Comparison of ENCODE assay signal across 12 cellular contexts in the genomic region with DNA sequence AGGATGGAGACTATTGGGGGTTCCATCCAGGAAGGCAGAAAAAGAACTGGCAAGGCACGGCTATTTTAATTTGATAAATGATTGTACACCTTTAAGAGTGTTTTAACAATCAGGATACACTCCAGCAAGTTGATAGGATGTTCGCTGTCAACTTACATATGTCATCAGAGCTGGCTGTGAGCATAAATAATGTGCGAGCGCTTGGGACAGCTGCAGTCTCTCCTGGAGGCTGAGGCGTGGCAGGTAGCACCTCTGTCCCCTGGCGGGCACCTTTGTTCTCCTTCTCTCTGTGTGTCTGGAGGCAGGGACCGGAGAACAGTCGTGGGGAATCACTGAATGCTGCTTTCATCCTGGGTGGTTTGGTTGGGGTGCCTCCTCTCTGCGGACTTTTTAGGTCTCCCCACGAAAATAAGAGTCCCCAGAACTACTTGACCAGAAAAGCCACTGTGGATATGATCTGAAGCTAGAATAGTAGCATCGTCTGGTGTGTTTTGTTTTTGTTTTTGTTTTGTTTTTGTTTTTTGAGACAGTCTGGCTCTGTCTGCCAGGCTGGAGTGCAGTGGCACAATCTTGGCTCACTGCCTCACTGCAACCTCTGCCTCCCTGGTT. TPM values are rescaled to one million over a fixed set of nuclear protein-coding genes. Genes with fewer than 3 reads are reported as not detected.
A peak's percentile ranks its signal among the peaks of the same experiment; 100 is the strongest.
DNase-seq lines count a peak whose midpoint lies in the region; ATAC-seq, FAIRE-seq and TF ChIP-seq lines count a peak whose summit lies in the region.
"Had no signal": no experiment of that assay in that cellular context is flagged by ENCODE, and none has a peak within 500 bp of the region (broad histone marks: within the 10 kb centered on the region; RNA-seq: fewer than 3 reads in every experiment).

No MANE protein-coding gene starts in this region.

- no peaks in the 10 kb centered on the region for H3K36me3 Mint-ChIP-seq in nephron (ENCODE audit: low read depth)

- TF ChIP-seq CTCF in A549 (IDR thresholded peaks at IDR 0.05) = no peak
- TF ChIP-seq CTCF in nephron (IDR thresholded peaks at IDR 0.05; ENCODE audit: unreplicated experiment in 3 of 3) = no peak

- 45% methylated on average over 11 of the region's 11 CpGs for WGBS in A549 (ENCODE audit: missing lambda C conversion rate)

- TF ChIP-seq EP300 in A549 (IDR thresholded peaks at IDR 0.05) = no peak

- H3K27me3 Mint-ChIP-seq in nephron (ENCODE audit: low read depth) = peaks cover 11% of the 10 kb centered on the region

- peak overlapping the region in 1 of 2 experiments; percentile 24; a peak in 1 of 6 replicates for H3K27ac ChIP-seq in A549
- H3K27ac ChIP-seq in effector memory CD4-positive, alpha-beta T cell (ENCODE audit: insufficient read depth, low read length, poor library complexity, severe bottlenecking) = no peak overlapping the region
- H3K27ac ChIP-seq: C4-2B had no signal

- FAIRE-seq in A549 (lab: Jason Lieb, UNC) = no peak
- FAIRE-seq: GM12878 had no signal

- H3K4me1 ChIP-seq in A549 (peaks cover 40% of the 10 kb centered on the region), endocrine pancreas (ENCODE audit: control insufficient read depth, insufficient read depth, low read length) (no peaks in the 10 kb centered on the region)
- peaks cover 9% of the 10 kb centered on the region for H3K4me1 ChIP-seq in effector memory CD4-positive, alpha-beta T cell (ENCODE audit: control insufficient read depth, insufficient read depth, low read length, poor library complexity, severe bottlenecking)

- H3K27me3 ChIP-seq in endocrine pancreas (ENCODE audit: control insufficient read depth, insufficient read depth, low read length) = no peaks in the 10 kb centered on the region
- H3K27me3 ChIP-seq in effector memory CD4-positive, alpha-beta T cell (replicated peaks; ENCODE audit: control insufficient read depth, insufficient read depth, low read length, poor library complexity, severe bottlenecking) = peaks cover 58% of the 10 kb centered on the region

- no peak for TF ChIP-seq RAD21 in A549 (conservative IDR thresholded peaks at IDR 0.05 in 1 of 2, IDR thresholded peaks at IDR 0.05 in 1 of 2)

- POLR2A ChIA-PET in A549 (lab: Yijun Ruan, JAX) = interaction anchor here (0.6 to 1.5 kb wide), 5 partner anchors 9 to 84 kb away, joined by 3 to 7 read pairs (median 5); a partner anchor contains a TSS

- no peak for TF ChIP-seq POLR2A in A549 (IDR thresholded peaks at IDR 0.05; ENCODE audit: low read length)

- no peak overlapping the region for H3K4me3 ChIP-seq in A549
- no peak overlapping the region for H3K4me3 ChIP-seq in endocrine pancreas (ENCODE audit: control insufficient read depth, insufficient read depth, low read length)
- H3K4me3 ChIP-seq in effector memory CD4-positive, alpha-beta T cell (ENCODE audit: insufficient read depth, low read depth, low read length, poor library complexity, severe bottlenecking) = no peak overlapping the region
- H3K4me3 ChIP-seq: GM12878 had no signal

- peak overlapping the region; percentile 0; the same call in 1 of the 3 replicates for H3K4me2 ChIP-seq in A549

- H3K9me3 Mint-ChIP-seq in nephron = no peaks in the 10 kb centered on the region
- H3K9me3 Mint-ChIP-seq: activated T-cell treated with anti-CD3 and anti-CD28 coated beads, Interleukin-2, amount 50 U/mL, for 24 hours had no signal

- H3K9me3 ChIP-seq in A549 = no peaks in the 10 kb centered on the region
- H3K9me3 ChIP-seq in endocrine pancreas (ENCODE audit: control insufficient read depth, low read length) = no peaks in the 10 kb centered on the region
- H3K9me3 ChIP-seq in effector memory CD4-positive, alpha-beta T cell (ENCODE audit: control insufficient read depth, low read length) = no peaks in the 10 kb centered on the region

- no peaks in the 10 kb centered on the region for H3K36me3 ChIP-seq in endocrine pancreas (ENCODE audit: control insufficient read depth, insufficient read depth, low read length)
- H3K36me3 ChIP-seq in effector memory CD4-positive, alpha-beta T cell (ENCODE audit: control insufficient read depth, insufficient read depth, low read length) = no peaks in the 10 kb centered on the region

- ATAC-seq in A549 (no peak), HG03280 (IDR thresholded peaks at IDR 0.05; ENCODE audit: unreplicated experiment) (no peak)
- ATAC-seq: GM12878 had no signal

- CTCF ChIA-PET in A549 (lab: Yijun Ruan, JAX) = interaction anchor here (0.7 to 3.5 kb wide), 18 partner anchors 7 to 116 kb away, joined by 3 to 20 read pairs (median 4); a partner anchor contains a TSS

- H3K4me1 Mint-ChIP-seq in nephron = peaks cover 83% of the 10 kb centered on the region

- DNase-seq in A549 (ENCODE audit: low read depth in 1 of 2, low spot score in 1 of 2) = no peak
- peak; percentile 50 to 51 for DNase-seq in NCI-H187 (lab: John Stamatoyannopoulos, UW)
- no peak for DNase-seq in effector memory CD4-positive, alpha-beta T cell
- DNase-seq in activated CD4-positive, alpha-beta T cell treated with anti-CD3 and anti-CD28 coated beads, Interleukin-2, amount 50 U/mL, for 48 hours = no peak
- no peak for DNase-seq in nucleus accumbens (lab: John Stamatoyannopoulos, UW)
- DNase-seq: activated T-cell treated with anti-CD3 and anti-CD28 coated beads, Interleukin-2, amount 50 U/mL, for 24 hours; NCI-H524 treated with DMSO at 0.1 percent for 48 hours had no signal

- peak overlapping the region; percentile 19 for H3K9ac ChIP-seq in endocrine pancreas (ENCODE audit: control insufficient read depth, insufficient read depth, low read length)

- peak overlapping the region; percentile 97 to 100 (median 99) for H3K27ac Mint-ChIP-seq in nephron
- H3K27ac Mint-ChIP-seq: activated T-cell treated with anti-CD3 and anti-CD28 coated beads, Interleukin-2, amount 50 U/mL, for 24 hours had no signal

- peak overlapping the region; percentile 74 to 98 (median 90) for H3K4me3 Mint-ChIP-seq in nephron
- H3K4me3 Mint-ChIP-seq: activated T-cell treated with anti-CD3 and anti-CD28 coated beads, Interleukin-2, amount 50 U/mL, for 24 hours had no signal

TF ChIP-seq in A549, 52 proteins besides CTCF, POLR2A, EP300 and RAD21:
- TF ChIP-seq, protein P1, sequence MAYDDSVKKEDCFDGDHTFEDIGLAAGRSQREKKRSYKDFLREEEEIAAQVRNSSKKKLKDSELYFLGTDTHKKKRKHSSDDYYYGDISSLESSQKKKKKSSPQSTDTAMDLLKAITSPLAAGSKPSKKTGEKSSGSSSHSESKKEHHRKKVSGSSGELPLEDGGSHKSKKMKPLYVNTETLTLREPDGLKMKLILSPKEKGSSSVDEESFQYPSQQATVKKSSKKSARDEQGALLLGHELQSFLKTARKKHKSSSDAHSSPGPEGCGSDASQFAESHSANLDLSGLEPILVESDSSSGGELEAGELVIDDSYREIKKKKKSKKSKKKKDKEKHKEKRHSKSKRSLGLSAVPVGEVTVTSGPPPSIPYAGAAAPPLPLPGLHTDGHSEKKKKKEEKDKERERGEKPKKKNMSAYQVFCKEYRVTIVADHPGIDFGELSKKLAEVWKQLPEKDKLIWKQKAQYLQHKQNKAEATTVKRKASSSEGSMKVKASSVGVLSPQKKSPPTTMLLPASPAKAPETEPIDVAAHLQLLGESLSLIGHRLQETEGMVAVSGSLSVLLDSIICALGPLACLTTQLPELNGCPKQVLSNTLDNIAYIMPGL (CRISPR knock-in tag; IDR thresholded peaks at IDR 0.05; ENCODE audit: borderline replicate concordance) = no peak
- TF ChIP-seq JUNB (IDR thresholded peaks at IDR 0.05) (no peak), NR3C1 (IDR thresholded peaks at IDR 0.05) (no peak), FOSL2 (IDR thresholded peaks at IDR 0.05) (no peak), FOSL2 (CRISPR knock-in tag; IDR thresholded peaks at IDR 0.05) (no peak), JUN (IDR thresholded peaks at IDR 0.05) (no peak), RCOR1 (IDR thresholded peaks at IDR 0.05; ENCODE audit: low read depth, low read length) (no peak), HOXB5 (CRISPR knock-in tag; IDR thresholded peaks at IDR 0.05) (no peak), MYC (IDR thresholded peaks at IDR 0.05; ENCODE audit: borderline replicate concordance, low read length) (no peak), NFE2L2 (conservative IDR thresholded peaks at IDR 0.05; ENCODE audit: low read length) (no peak)
- TF ChIP-seq, protein P2, sequence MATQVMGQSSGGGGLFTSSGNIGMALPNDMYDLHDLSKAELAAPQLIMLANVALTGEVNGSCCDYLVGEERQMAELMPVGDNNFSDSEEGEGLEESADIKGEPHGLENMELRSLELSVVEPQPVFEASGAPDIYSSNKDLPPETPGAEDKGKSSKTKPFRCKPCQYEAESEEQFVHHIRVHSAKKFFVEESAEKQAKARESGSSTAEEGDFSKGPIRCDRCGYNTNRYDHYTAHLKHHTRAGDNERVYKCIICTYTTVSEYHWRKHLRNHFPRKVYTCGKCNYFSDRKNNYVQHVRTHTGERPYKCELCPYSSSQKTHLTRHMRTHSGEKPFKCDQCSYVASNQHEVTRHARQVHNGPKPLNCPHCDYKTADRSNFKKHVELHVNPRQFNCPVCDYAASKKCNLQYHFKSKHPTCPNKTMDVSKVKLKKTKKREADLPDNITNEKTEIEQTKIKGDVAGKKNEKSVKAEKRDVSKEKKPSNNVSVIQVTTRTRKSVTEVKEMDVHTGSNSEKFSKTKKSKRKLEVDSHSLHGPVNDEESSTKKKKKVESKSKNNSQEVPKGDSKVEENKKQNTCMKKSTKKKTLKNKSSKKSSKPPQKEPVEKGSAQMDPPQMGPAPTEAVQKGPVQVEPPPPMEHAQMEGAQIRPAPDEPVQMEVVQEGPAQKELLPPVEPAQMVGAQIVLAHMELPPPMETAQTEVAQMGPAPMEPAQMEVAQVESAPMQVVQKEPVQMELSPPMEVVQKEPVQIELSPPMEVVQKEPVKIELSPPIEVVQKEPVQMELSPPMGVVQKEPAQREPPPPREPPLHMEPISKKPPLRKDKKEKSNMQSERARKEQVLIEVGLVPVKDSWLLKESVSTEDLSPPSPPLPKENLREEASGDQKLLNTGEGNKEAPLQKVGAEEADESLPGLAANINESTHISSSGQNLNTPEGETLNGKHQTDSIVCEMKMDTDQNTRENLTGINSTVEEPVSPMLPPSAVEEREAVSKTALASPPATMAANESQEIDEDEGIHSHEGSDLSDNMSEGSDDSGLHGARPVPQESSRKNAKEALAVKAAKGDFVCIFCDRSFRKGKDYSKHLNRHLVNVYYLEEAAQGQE (IDR thresholded peaks at IDR 0.05) = no peak

RNA-seq across cellular contexts. Expression of a gene that starts 9.4 kb away (rescaled TPM):
- polyA plus RNA-seq in A549 (2011; rRNA removed) (2.1 and 2.6 TPM in 2 replicates), A549 (2017; fragmentation: RNase III; extraction: RNeasy Plus Mini Kit Qiagen cat#74134 plus additional on column Dnase treatment) (5.2 to 5.9 TPM (median 5.8 TPM) in 3 replicates)
- 7.4 and 8.4 TPM in 2 replicates for polyA plus RNA-seq in A549 (2012; cell fraction: cytosol; rRNA removed)
- polyA plus RNA-seq in A549 (2012; cell fraction: nucleus; rRNA removed) = 27.4 and 38.1 TPM in 2 replicates
- 2.6 and 3.5 TPM in 2 replicates for polyA minus RNA-seq in A549 (2011; rRNA and poly(A)+ RNA removed)

Comparison
In these comparisons a context has a peak if more than half of its experiments do, and no peak if none do; other contexts are left out.
1. DNase-seq: peak in NCI-H187 (2 of 2); none in A549 (0 of 2), effector memory CD4-positive, alpha-beta T cell (0 of 3), activated CD4-positive, alpha-beta T cell treated with anti-CD3 and anti-CD28 coated beads, Interleukin-2, amount 50 U/mL, for 48 hours (0 of 2) and nucleus accumbens (0 of 56).